Comparison of ENCODE assay signal across 31 cellular contexts in genomic region chr2:203104273-203104672, GRCh38.
"Had no signal": no experiment of that assay in that cellular context is flagged by ENCODE, and none has a peak within 500 bp of the region (broad histone marks: within the 10 kb centered on the region; RNA-seq: fewer than 3 reads in every experiment).

No MANE protein-coding gene starts in this region.

- H3K9me3 ChIP-seq: ovary, psoas muscle, suprapubic skin, testis, uterus had no signal

- H3K36me3 ChIP-seq: neural progenitor cell, ovary, uterus had no signal

- H3K9ac ChIP-seq: neural progenitor cell, parathyroid adenoma had no signal

- DNase-seq: natural killer cell; occipital lobe; ovary; posterior cingulate gyrus; psoas muscle; right cardiac atrium; spleen; stimulated activated CD4-positive, alpha-beta T cell treated with anti-CD3 and anti-CD28 coated beads, Interleukin-12 subunit alpha, Interleukin-12 subunit beta, amount 100 ng/mL, for 4 hours; stimulated activated CD4-positive, alpha-beta T cell treated with anti-CD3 and anti-CD28 coated beads, Interleukin-1b, Interleukin-23, amount 100 ng/mL, for 48 hours; stimulated activated CD4-positive, alpha-beta T cell treated with anti-CD3 and anti-CD28 coated beads, Interleukin-4, amount 100 ng/mL, for 1 hour; stimulated activated CD4-positive, alpha-beta T cell treated with anti-CD3 and anti-CD28 coated beads, Interleukin-4, amount 100 ng/mL, for 4 hours; stimulated activated CD8-positive, alpha-beta memory T cell treated with anti-CD3 and anti-CD28 coated beads, Interleukin-4, amount 100 ng/mL, for 48 hours; stimulated activated naive CD4-positive, alpha-beta T cell; stimulated activated naive CD8-positive, alpha-beta T cell treated with anti-CD3 and anti-CD28 coated beads, Interleukin-15, amount 100 ng/mL, for 72 hours; stimulated activated naive CD8-positive, alpha-beta T cell treated with anti-CD3 and anti-CD28 coated beads, Interleukin-15, Interleukin-2, amounts not matched to agents 100 U/mL and 50 U/mL, for 24 hours; substantia nigra; testis; tibial artery; transverse colon; upper lobe of right lung; uterus had no signal

- H3K27ac ChIP-seq: neural progenitor cell, ovary, parathyroid adenoma, psoas muscle, skin epidermis, spleen, suprapubic skin, testis, tibial artery, transverse colon, upper lobe of right lung, uterus had no signal

- H3K27me3 ChIP-seq: neural progenitor cell, ovary, spleen, suprapubic skin, testis, tibial artery, transverse colon, upper lobe of right lung, uterus had no signal

- H3K4me2 ChIP-seq: neural progenitor cell, smooth muscle cell had no signal

- H2AFZ ChIP-seq: neural progenitor cell, parathyroid adenoma had no signal

- H3K27me3 Mint-ChIP-seq: progenitor cell of endocrine pancreas; stimulated activated memory B cell treated with anti-CD40 and anti-IgM and Interleukin-4, amounts not matched to agents 10 μg/mL and 1 μg/mL and 100 μg/mL, for 72 hours; stimulated activated naive CD8-positive, alpha-beta T cell treated with anti-CD3 and anti-CD28 coated beads, Interleukin-15, amount 100 ng/mL, for 72 hours; type B pancreatic cell had no signal

- H3K4me1 Mint-ChIP-seq: natural killer cell; nephron; neural progenitor cell; stimulated activated memory B cell treated with anti-CD40 and anti-IgM and Interleukin-4, amounts not matched to agents 10 μg/mL and 1 μg/mL and 100 μg/mL, for 72 hours; stimulated activated naive CD8-positive, alpha-beta T cell treated with anti-CD3 and anti-CD28 coated beads, Interleukin-15, amount 100 ng/mL, for 72 hours had no signal

- H3K27ac Mint-ChIP-seq: natural killer cell; nephron; neural progenitor cell; progenitor cell of endocrine pancreas; stimulated activated memory B cell treated with anti-CD40 and anti-IgM and Interleukin-4, amounts not matched to agents 10 μg/mL and 1 μg/mL and 100 μg/mL, for 72 hours; stimulated activated naive CD8-positive, alpha-beta T cell treated with anti-CD3 and anti-CD28 coated beads, Interleukin-15, amount 100 ng/mL, for 72 hours; type B pancreatic cell had no signal

- ATAC-seq: natural killer cell; psoas muscle; right cardiac atrium; sciatic nerve; stimulated activated memory B cell treated with anti-CD40 and anti-IgM and Interleukin-4, amounts not matched to agents 10 μg/mL and 1 μg/mL and 100 μg/mL, for 72 hours; stimulated activated naive CD8-positive, alpha-beta T cell treated with anti-CD3 and anti-CD28 coated beads, Interleukin-15, amount 100 ng/mL, for 72 hours; stimulated activated naive CD8-positive, alpha-beta T cell treated with anti-CD3 and anti-CD28 coated beads, Interleukin-15, Interleukin-2, amounts not matched to agents 100 U/mL and 50 U/mL, for 24 hours; upper lobe of right lung had no signal

- H3K4me1 ChIP-seq: neural progenitor cell, parathyroid adenoma, psoas muscle, spleen, suprapubic skin, testis, tibial artery, transverse colon, upper lobe of right lung, uterus had no signal

- H3K4me3 Mint-ChIP-seq: natural killer cell; nephron; neural progenitor cell; stimulated activated memory B cell treated with anti-CD40 and anti-IgM and Interleukin-4, amounts not matched to agents 10 μg/mL and 1 μg/mL and 100 μg/mL, for 72 hours; stimulated activated naive CD8-positive, alpha-beta T cell treated with anti-CD3 and anti-CD28 coated beads, Interleukin-15, amount 100 ng/mL, for 72 hours; type B pancreatic cell had no signal

- H3K4me3 ChIP-seq: neural progenitor cell, ovary, psoas muscle, skin epidermis, smooth muscle cell, spleen, suprapubic skin, testis, tibial artery, transverse colon, upper lobe of right lung, uterus had no signal
